31 cellular contexts compared by ENCODE assay signal in genomic region chr18:33532978-33533377, GRCh38. TPM values are rescaled to one million over a fixed set of nuclear protein-coding genes. Genes with fewer than 3 reads are reported as not detected.
"Had no signal": no experiment of that assay in that cellular context is flagged by ENCODE, and none has a peak within 500 bp of the region (broad histone marks: within the 10 kb centered on the region; RNA-seq: fewer than 3 reads in every experiment).

No MANE protein-coding gene starts in this region.

- DNase-seq: activated CD4-positive, alpha-beta T cell treated with anti-CD3 and anti-CD28 coated beads for 36 hours; activated CD4-positive, alpha-beta T cell treated with anti-CD3 and anti-CD28 coated beads, Interleukin-2, amount 10 ng/mL, durations not matched to agents 7 days and 5 days; activated CD4-positive, alpha-beta T cell treated with anti-CD3 and anti-CD28 coated beads, Interleukin-2, amount 50 U/mL, for 48 hours; activated CD8-positive, alpha-beta T cell treated with anti-CD3 and anti-CD28 coated beads, Interleukin-2, amount 10 ng/mL, durations not matched to agents 7 days and 5 days; activated gamma-delta T cell; activated naive CD4-positive, alpha-beta T cell treated with Interleukin-2 at 50 U/mL for 16 hours; activated naive CD8-positive, alpha-beta T cell treated with anti-CD3 and anti-CD28 coated beads, Interleukin-2, amount 10 ng/mL, durations not matched to agents 7 days and 5 days; activated T-cell treated with anti-CD3 and anti-CD28 coated beads, Interleukin-2, amount 50 U/mL, for 24 hours; amygdala; Karpas-422; KBM-7; MM.1S; MV-4-11; NCI-H1092; NCI-H1436 treated with DMSO at 0.1 percent for 48 hours; NCI-H1694 treated with DMSO at 0.1 percent for 48 hours; NCI-H2029; NCI-H510A; NCI-H526; NCI-H748 treated with DMSO at 0.1 percent for 48 hours; NK-92 treated with Interleukin-12 subunit alpha and Interleukin-12 subunit beta, amount 100 ng/mL, for 24 hours; PC-3; Peyer's patch; RPMI8226; SHP77 treated with DMSO at 0.1 percent for 48 hours; SK-N-SH had no signal

- H3K4me2 ChIP-seq: SK-N-SH had no signal

- H3K4me1 ChIP-seq: ascending aorta, SJSA1 had no signal

- H3K27ac ChIP-seq: ascending aorta, cardiac muscle cell, SJSA1 had no signal

- H3K36me3 ChIP-seq: ascending aorta, cardiac muscle cell, Peyer's patch, SJSA1 had no signal

- H3K9me3 ChIP-seq: ascending aorta, Peyer's patch, SJSA1, SK-N-SH had no signal

- H3K4me3 ChIP-seq: ascending aorta, cardiac muscle cell, Peyer's patch, SJSA1 had no signal

- H3K9ac ChIP-seq: SK-N-SH had no signal

- ATAC-seq: activated CD4-positive, alpha-beta T cell treated with anti-CD3 and anti-CD28 coated beads for 36 hours; activated CD8-positive, alpha-beta T cell treated with anti-CD3 and anti-CD28 coated beads, Interleukin-2, amount 10 ng/mL, durations not matched to agents 7 days and 5 days; PC-3 had no signal

- FAIRE-seq: TTC549 had no signal

- H3K27me3 ChIP-seq: ascending aorta, cardiac muscle cell, Peyer's patch, SJSA1 had no signal

RNA-seq across cellular contexts. Expression of gene ASXL3, which starts 45.0 kb away (rescaled TPM):
- total RNA-seq: activated CD4-positive, alpha-beta T cell treated with anti-CD3 and anti-CD28 coated beads for 36 hours; activated CD4-positive, alpha-beta T cell treated with anti-CD3 and anti-CD28 coated beads, Interleukin-2, amount 10 ng/mL, durations not matched to agents 7 days and 5 days; activated CD8-positive, alpha-beta T cell treated with anti-CD3 and anti-CD28 coated beads, Interleukin-2, amount 10 ng/mL, durations not matched to agents 7 days and 5 days; activated naive CD8-positive, alpha-beta T cell treated with anti-CD3 and anti-CD28 coated beads, Interleukin-2, amount 10 ng/mL, durations not matched to agents 7 days and 5 days; activated T-helper 2 cell treated with anti-CD3 and anti-CD28 coated beads, Interferon-gamma antibody, Interleukin-2, Interleukin-4, amounts not matched to agents 10 μg/mL and 5 μg/mL and 100 μg/mL, durations not matched to agents 14 hours and 24 hours and 36 hours; PC-3; SJSA1 had no signal
- polyA plus RNA-seq: SK-N-SH had no signal
